Comparison of ENCODE assay signal across 18 cellular contexts in genomic region chr10:110946496-110946895, GRCh38. TPM values are rescaled to one million over a fixed set of nuclear protein-coding genes. Genes with fewer than 3 reads are reported as not detected.
DNase-seq lines count a peak whose midpoint lies in the region; ATAC-seq, FAIRE-seq and TF ChIP-seq lines count a peak whose summit lies in the region.
"Had no signal": no experiment of that assay in that cellular context is flagged by ENCODE, and none has a peak within 500 bp of the region (broad histone marks: within the 10 kb centered on the region; RNA-seq: fewer than 3 reads in every experiment).

No MANE protein-coding gene starts in this region.

- H3K9ac ChIP-seq in kidney (ENCODE audit: low read length in 2 of 2) = no peak overlapping the region

- H3K4me3 Mint-ChIP-seq in osteocyte (ENCODE audit: unreplicated experiment) = no peak overlapping the region
- no peak overlapping the region for H3K4me3 Mint-ChIP-seq in natural killer cell
- H3K4me3 Mint-ChIP-seq: CD4-positive, alpha-beta T cell had no signal

- ATAC-seq in RWPE2 (ENCODE audit: low read depth) (peak; percentile 64), HG02763 (IDR thresholded peaks at IDR 0.05; ENCODE audit: unreplicated experiment) (no peak), natural killer cell (no peak)
- ATAC-seq: A549 had no signal

- H3K27ac ChIP-seq in RWPE2 (ENCODE audit: poor library complexity, severe bottlenecking) (no peak overlapping the region), kidney (ENCODE audit: low read depth in 2 of 2, low read length in 2 of 2) (no peak overlapping the region)
- H3K27ac ChIP-seq: A549 had no signal

- H3K27me3 Mint-ChIP-seq in osteocyte (ENCODE audit: unreplicated experiment) (no peaks in the 10 kb centered on the region), natural killer cell (ENCODE audit: low read depth in 2 of 2) (no peaks in the 10 kb centered on the region)
- H3K27me3 Mint-ChIP-seq: CD4-positive, alpha-beta T cell had no signal

- H3K4me3 ChIP-seq in RWPE2 (ENCODE audit: severe bottlenecking) = no peak overlapping the region
- H3K4me3 ChIP-seq in choroid plexus epithelial cell (ENCODE audit: low read depth, low read length) = no peak overlapping the region
- H3K4me3 ChIP-seq in kidney (ENCODE audit: low read length in 2 of 2) = no peak overlapping the region
- H3K4me3 ChIP-seq: A549 had no signal

- H3K27ac Mint-ChIP-seq in osteocyte (ENCODE audit: unreplicated experiment) (peak overlapping the region; percentile 4), natural killer cell (no peak overlapping the region)
- H3K27ac Mint-ChIP-seq: CD4-positive, alpha-beta T cell had no signal

- H3K27me3 ChIP-seq in RWPE2 (ENCODE audit: insufficient read depth, poor library complexity, severe bottlenecking) = no peaks in the 10 kb centered on the region

- H3K9me3 Mint-ChIP-seq in osteocyte (ENCODE audit: unreplicated experiment) (peaks cover 25% of the 10 kb centered on the region), natural killer cell (peaks cover 0 to 4% of the 10 kb centered on the region in 2 donors)

- no peak for TF ChIP-seq POLR2A in GM12892 (IDR thresholded peaks at IDR 0.05; ENCODE audit: low read depth, low read length)

- intact Hi-C loops in kidney (cut with DNase I) = no loop called here
- intact Hi-C loops in natural killer cell (cut with micrococcal nuclease) = no loop called here

- H3K9me3 ChIP-seq in RWPE2 (ENCODE audit: severe bottlenecking) (no peaks in the 10 kb centered on the region), kidney (ENCODE audit: control insufficient read depth in 1 of 2, low read length in 2 of 2) (no peaks in the 10 kb centered on the region)
- H3K9me3 ChIP-seq: A549 had no signal

- H3K36me3 Mint-ChIP-seq in osteocyte (ENCODE audit: unreplicated experiment) (peaks cover 45% of the 10 kb centered on the region), natural killer cell (peaks cover 7% of the 10 kb centered on the region)

- H3K4me1 Mint-ChIP-seq in osteocyte (ENCODE audit: unreplicated experiment) (peaks cover 26% of the 10 kb centered on the region), natural killer cell (peaks cover 54 to 76% of the 10 kb centered on the region in 2 donors)

- 0 out of 2 replicates have a peak, but pooled peaks cover 4% of the 10 kb centered on the region for H3K36me3 ChIP-seq in RWPE2 (ENCODE audit: low read depth)
- H3K36me3 ChIP-seq in kidney (ENCODE audit: control insufficient read depth in 1 of 2, insufficient read depth in 2 of 2, low read length in 2 of 2) = no peaks in the 10 kb centered on the region

- DNase-seq in GM12892 (ENCODE audit: insufficient read length) (no peak), RWPE2 (ENCODE audit: low spot score) (no peak), choroid plexus epithelial cell (ENCODE audit: low read depth) (peak; percentile 16), osteocyte (ENCODE audit: extremely low spot score, unreplicated experiment) (no peak), kidney (no peak), natural killer cell (no peak)
- DNase-seq: CD4-positive, alpha-beta T cell; DMS153; GF-D8; NCI-H1105; NCI-H1694; NCI-H2081 treated with DMSO at 0.1 percent for 48 hours; NCI-H510A treated with DMSO at 0.1 percent for 48 hours; NCI-H774; OCI-M1; RPMI8226 had no signal

- TF ChIP-seq CTCF in RWPE2 (IDR thresholded peaks at IDR 0.05; ENCODE audit: poor library complexity, severe bottlenecking) (no peak), choroid plexus epithelial cell (conservative IDR thresholded peaks at IDR 0.05; ENCODE audit: low read depth, low read length) (no peak), osteocyte (IDR thresholded peaks at IDR 0.05) (no peak), kidney (IDR thresholded peaks at IDR 0.05; ENCODE audit: borderline replicate concordance, extremely low read depth, insufficient read depth) (no peak), natural killer cell (IDR thresholded peaks at IDR 0.05) (no peak)

- H3K4me1 ChIP-seq in RWPE2 (ENCODE audit: insufficient read depth, poor library complexity, severe bottlenecking) = peaks cover 4% of the 10 kb centered on the region
- peaks cover 0 to 2% of the 10 kb centered on the region in 2 donors for H3K4me1 ChIP-seq in kidney (ENCODE audit: control insufficient read depth in 1 of 2, insufficient read depth in 1 of 2, low read depth in 1 of 2, low read length in 2 of 2)
- H3K4me1 ChIP-seq: A549 had no signal

- FAIRE-seq in GM12892 (lab: Jason Lieb, UNC) = peak; percentile 24
- no peak for FAIRE-seq in kidney (lab: Jason Lieb, UNC)
- FAIRE-seq: A549 had no signal

RNA-seq across cellular contexts. Expression of gene SHOC2, which starts 27.1 kb away (rescaled TPM):
- 35.2 TPM for polyA plus RNA-seq in GM12892 (2012; ENCODE audit: missing spikeins)
- total RNA-seq in osteocyte (55.3 and 60.8 TPM in 2 replicates), kidney (66.8 TPM), natural killer cell (10 to 100 TPM; 81.8 to 87.6 (median 85.7) TPM)
- polyA plus RNA-seq in kidney (ENCODE audit: insufficient read depth, low read depth, low replicate concordance) = 18.0 TPM

RNA-seq across cellular contexts. Expression of gene BBIP1, which starts 27.5 kb away (rescaled TPM):
- 34.4 TPM for polyA plus RNA-seq in GM12892 (2012; ENCODE audit: missing spikeins)
- total RNA-seq in osteocyte = 35.2 and 39.5 TPM in 2 replicates
- total RNA-seq in kidney = 34.8 TPM
- 36.1 TPM for polyA plus RNA-seq in kidney (ENCODE audit: insufficient read depth, low read depth, low replicate concordance)
- 10 to 100 TPM; 27.2 to 58.6 (median 27.7) TPM for total RNA-seq in natural killer cell
